In genomic region chr12:107317751-107318553, GRCh38 we compare ENCODE assay signal across 8 cellular contexts.
DNase-seq lines count a peak whose midpoint lies in the region; ATAC-seq and TF ChIP-seq lines count a peak whose summit lies in the region.

No MANE protein-coding gene starts in this region.

- peak; percentile 95 for DNase-seq in BE2C
- DNase-seq in NCI-H774 (lab: John Stamatoyannopoulos, UW), result peak; percentile 97
- DNase-seq in activated T-cell treated with anti-CD3 and anti-CD28 coated beads for 24 hours (ENCODE audit: low read depth), result peak; percentile 71
- DNase-seq in epithelial cell of prostate (ENCODE audit: low read depth, low spot score), result peak; percentile 82
- DNase-seq in stimulated activated CD8-positive, alpha-beta memory T cell treated with anti-CD3 and anti-CD28 coated beads, Interleukin-4, amount 100 ng/mL, for 1 hour (ENCODE audit: low read depth in 2 of 2, low spot score in 1 of 2), result peak; percentile 59 to 63

- H3K9me3 ChIP-seq in BE2C, result no peaks in the 10 kb centered on the region
- no peaks in the 10 kb centered on the region for H3K9me3 ChIP-seq in mucosa of rectum (ENCODE audit: control insufficient read depth in 2 of 2, low read length in 2 of 2)

- H3K27ac ChIP-seq in epithelial cell of prostate (peak overlapping the region; percentile 35), mucosa of rectum (ENCODE audit: low read depth in 2 of 2, low read length in 2 of 2) (peak overlapping the region in 1 of 2 donors; percentile 9)

- H3K36me3 ChIP-seq in BE2C, result no peaks in the 10 kb centered on the region
- H3K36me3 ChIP-seq in mucosa of rectum (ENCODE audit: control insufficient read depth in 2 of 2, insufficient read depth in 2 of 2, low read length in 2 of 2), result no peaks in the 10 kb centered on the region

- H3K27me3 ChIP-seq in BE2C, result peaks cover 90% of the 10 kb centered on the region
- H3K27me3 ChIP-seq in mucosa of rectum (ENCODE audit: control insufficient read depth in 2 of 2, insufficient read depth in 2 of 2, low read length in 2 of 2), result peaks cover 35 to 47% of the 10 kb centered on the region in 2 donors

- TF ChIP-seq CTCF in BE2C (IDR thresholded peaks at IDR 0.05; ENCODE audit: low read depth, low read length), result peak; percentile 18

- ATAC-seq in HG03159 (IDR thresholded peaks at IDR 0.05; ENCODE audit: unreplicated experiment) (peak; percentile 60), GM18868 (IDR thresholded peaks at IDR 0.05; ENCODE audit: unreplicated experiment) (no peak)

- peak overlapping the region; percentile 54 for H3K4me3 ChIP-seq in BE2C (ENCODE audit: low read depth, low read length)
- peak overlapping the region; percentile 66 to 75 for H3K4me3 ChIP-seq in mucosa of rectum (ENCODE audit: low read length in 2 of 2)

- no peak overlapping the region for H3K9ac ChIP-seq in mucosa of rectum (ENCODE audit: low read depth in 1 of 2, low read length in 2 of 2)

- no peaks in the 10 kb centered on the region for H3K4me1 ChIP-seq in BE2C
- peaks cover 13 to 19% of the 10 kb centered on the region in 2 donors for H3K4me1 ChIP-seq in mucosa of rectum (ENCODE audit: control insufficient read depth in 2 of 2, insufficient read depth in 2 of 2, low read length in 2 of 2)
